In genomic region chr10:59383908-59384307, GRCh38 we compare ENCODE assay signal across 12 cellular contexts. TPM values are rescaled to one million over a fixed set of nuclear protein-coding genes. Genes with fewer than 3 reads are reported as not detected.
"Had no signal": no experiment of that assay in that cellular context is flagged by ENCODE, and none has a peak within 500 bp of the region (broad histone marks: within the 10 kb centered on the region; RNA-seq: fewer than 3 reads in every experiment).

No MANE protein-coding gene starts in this region.

- DNase-seq: activated B cell treated with CpG ODN at 0.5 μM for 24 hours; activated CD4-positive, alpha-beta T cell treated with anti-CD3 and anti-CD28 coated beads, Interleukin-2, amount 10 ng/mL, durations not matched to agents 24 days and 14 days; activated gamma-delta T cell treated with Interleukin-2 at 50 U/mL for 16 hours; amniotic stem cell; effector memory CD4-positive, alpha-beta T cell; hippocampal formation; kidney; nephron progenitor cell; stimulated activated CD4-positive, alpha-beta T cell treated with anti-CD3 and anti-CD28 coated beads, Interleukin-4, amount 100 ng/mL, for 24 hours; stimulated activated naive CD4-positive, alpha-beta T cell treated with Interleukin-2 at 50 U/mL for 16 hours; SW 1271 had no signal

- H3K4me3 ChIP-seq: suprapubic skin had no signal

- H3K27me3 ChIP-seq: suprapubic skin had no signal

- H3K4me1 ChIP-seq: suprapubic skin had no signal

- H3K27ac ChIP-seq: suprapubic skin had no signal

- H3K36me3 ChIP-seq: suprapubic skin had no signal

RNA-seq across cellular contexts. Expression of gene FAM13C, which starts 21.6 kb away (rescaled TPM):
- total RNA-seq: activated B cell treated with CpG ODN at 0.5 μM for 24 hours; activated CD4-positive, alpha-beta T cell treated with anti-CD3 and anti-CD28 coated beads, Interleukin-2, amount 10 ng/mL, durations not matched to agents 24 days and 14 days had no signal
